Comparison of ENCODE assay signal across 11 cellular contexts in the genomic region with DNA sequence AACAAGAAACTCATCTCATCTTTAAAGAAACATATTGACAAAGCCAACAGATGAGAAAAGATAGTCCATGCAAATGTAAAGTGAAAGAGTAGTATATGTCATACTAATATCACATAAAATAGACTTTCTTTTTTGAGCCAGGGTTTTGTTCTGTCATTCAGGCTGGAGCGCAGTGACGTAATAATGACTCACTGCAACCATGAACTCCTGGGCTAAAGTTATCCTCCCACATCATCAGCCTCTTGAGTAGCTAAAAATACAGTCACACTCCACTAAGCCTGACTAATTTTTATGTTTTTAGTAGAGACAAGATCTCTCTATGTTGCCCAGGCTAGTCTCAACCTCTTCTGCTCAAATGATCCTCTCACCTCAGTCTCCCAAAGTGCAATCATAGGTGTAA. TPM values are rescaled to one million over a fixed set of nuclear protein-coding genes. Genes with fewer than 3 reads are reported as not detected.
DNase-seq lines count a peak whose midpoint lies in the region; ATAC-seq, FAIRE-seq and TF ChIP-seq lines count a peak whose summit lies in the region.
"Had no signal": no experiment of that assay in that cellular context is flagged by ENCODE, and none has a peak within 500 bp of the region (broad histone marks: within the 10 kb centered on the region; RNA-seq: fewer than 3 reads in every experiment).

No MANE protein-coding gene starts in this region.

- H4K20me1 ChIP-seq in SK-N-SH (ENCODE audit: insufficient read depth) = no peaks in the 10 kb centered on the region

- H3K9me3 ChIP-seq in SK-N-SH = no peaks in the 10 kb centered on the region
- H3K9me3 ChIP-seq: mucosa of descending colon had no signal

- H3K4me1 ChIP-seq in SK-N-SH (ENCODE audit: control insufficient read depth in 1 of 2, insufficient read depth in 2 of 2, low read depth in 1 of 2, low read length in 1 of 2) = no peaks in the 10 kb centered on the region; a peak in 1 of 4 replicates

- POLR2A ChIA-PET in AG04449 (lab: Yijun Ruan, JAX) = no interaction called here
- POLR2A ChIA-PET in SK-N-SH (lab: Yijun Ruan, JAX) = no interaction called here

- H3K27me3 ChIP-seq in SK-N-SH (ENCODE audit: insufficient read depth) = no peaks in the 10 kb centered on the region

- no peak overlapping the region for H3K4me3 ChIP-seq in AG04449 (ENCODE audit: low read depth, low read length)
- H3K4me3 ChIP-seq in SK-N-SH (ENCODE audit: low read depth in 2 of 2, low read length in 1 of 2) = no peak overlapping the region
- H3K4me3 ChIP-seq: mucosa of descending colon had no signal

- H3K9me3 Mint-ChIP-seq in osteocyte (ENCODE audit: unreplicated experiment) = peaks cover 25% of the 10 kb centered on the region

- H3K27ac Mint-ChIP-seq in osteocyte (ENCODE audit: unreplicated experiment) = no peak overlapping the region

- no peak overlapping the region for H3K27ac ChIP-seq in SK-N-SH (ENCODE audit: low read depth in 2 of 2, low read length in 1 of 2)

- no peaks in the 10 kb centered on the region for H3K79me2 ChIP-seq in SK-N-SH (ENCODE audit: insufficient read depth)

- H3K4me2 ChIP-seq in SK-N-SH = no peak overlapping the region

- peaks cover 5% of the 10 kb centered on the region for H3F3A ChIP-seq in SK-N-SH (replicated peaks; ENCODE audit: insufficient read depth)

- no peak overlapping the region for H3K9ac ChIP-seq in SK-N-SH

- DNase-seq in AG04449 (ENCODE audit: low read depth, low spot score) (peak; percentile 31), SK-N-SH (no peak), fibroblast of the conjunctiva (ENCODE audit: low read depth) (peak; percentile 47), D721Med (ENCODE audit: insufficient read length, low spot score) (no peak), osteocyte (ENCODE audit: extremely low spot score, unreplicated experiment) (no peak), DMS153 (lab: John Stamatoyannopoulos, UW) (no peak)
- DNase-seq: mucosa of descending colon, NCI-H524 treated with DMSO at 0.1 percent for 48 hours had no signal

- CTCF ChIA-PET in AG04449 (lab: Yijun Ruan, JAX) = no interaction called here
- CTCF ChIA-PET in SK-N-SH (lab: Yijun Ruan, JAX) = no interaction called here

- H3K27me3 Mint-ChIP-seq in osteocyte (ENCODE audit: unreplicated experiment) = no peaks in the 10 kb centered on the region
- H3K27me3 Mint-ChIP-seq: central memory CD8-positive, alpha-beta T cell had no signal

- WGBS in SK-N-SH (ENCODE audit: low lambda C conversion rate) = 14% methylated on average over 2 of the region's 2 CpGs

- peaks cover 12% of the 10 kb centered on the region for H3K4me1 Mint-ChIP-seq in osteocyte (ENCODE audit: unreplicated experiment)
- H3K4me1 Mint-ChIP-seq: central memory CD8-positive, alpha-beta T cell had no signal

- H3K36me3 Mint-ChIP-seq in osteocyte (ENCODE audit: unreplicated experiment) = peaks cover 3% of the 10 kb centered on the region

- no peak for TF ChIP-seq RAD21 in SK-N-SH (IDR thresholded peaks at IDR 0.05; ENCODE audit: low read length)

- no peaks in the 10 kb centered on the region for H3K36me3 ChIP-seq in SK-N-SH (replicated peaks in 1 of 2; ENCODE audit: control insufficient read depth in 1 of 2, insufficient read depth in 2 of 2, low read length in 1 of 2)

- no peak overlapping the region for H2AFZ ChIP-seq in SK-N-SH (ENCODE audit: low read depth)

- no peaks in the 10 kb centered on the region for H3K9me2 ChIP-seq in SK-N-SH

- peak; percentile 34 for ATAC-seq in HG02623 (IDR thresholded peaks at IDR 0.05; ENCODE audit: unreplicated experiment)
- ATAC-seq in GM21619 (IDR thresholded peaks at IDR 0.05; ENCODE audit: unreplicated experiment) = no peak
- ATAC-seq: mucosa of descending colon had no signal

- no peak for FAIRE-seq in D721Med (lab: Jason Lieb, UNC)

- TF ChIP-seq CTCF in AG04449 (IDR thresholded peaks at IDR 0.05; ENCODE audit: insufficient read depth, low read length, missing control alignments) (no peak), SK-N-SH (IDR thresholded peaks at IDR 0.05) (no peak), D721Med (IDR thresholded peaks at IDR 0.05; ENCODE audit: insufficient read depth, missing control alignments) (no peak), osteocyte (IDR thresholded peaks at IDR 0.05) (no peak)

- no peak overlapping the region for H3K4me3 Mint-ChIP-seq in osteocyte (ENCODE audit: unreplicated experiment)
- H3K4me3 Mint-ChIP-seq: central memory CD8-positive, alpha-beta T cell had no signal

- no peak for TF ChIP-seq EP300 in SK-N-SH (IDR thresholded peaks at IDR 0.05; ENCODE audit: borderline replicate concordance in 1 of 2, low read depth in 1 of 2, low read length in 1 of 2)

TF ChIP-seq in SK-N-SH, 30 proteins besides CTCF, POLR2A, EP300 and RAD21:
- peak; percentile 36 for TF ChIP-seq JUND (IDR thresholded peaks at IDR 0.05)
- peak; percentile 66; the same call in 1 of the 2 replicates for TF ChIP-seq FOSL2 (IDR thresholded peaks at IDR 0.05; ENCODE audit: borderline replicate concordance, low read depth)
- peak; percentile 36; the same call in 1 of the 2 replicates for TF ChIP-seq MEF2A (IDR thresholded peaks at IDR 0.05; ENCODE audit: borderline replicate concordance, low read depth)
- no peak for TF ChIP-seq POLR2AphosphoS5 (IDR thresholded peaks at IDR 0.05; ENCODE audit: low read depth, low read length)

RNA-seq across cellular contexts. Expression of a gene that starts 51.8 kb away (rescaled TPM):
- 2.4 and 3.0 TPM in 2 replicates for polyA plus RNA-seq in SK-N-SH (2012; rRNA removed)
- polyA plus RNA-seq in SK-N-SH (2012; cell fraction: cytosol; rRNA removed) = 3.7 and 4.1 TPM in 2 replicates
- polyA plus RNA-seq in SK-N-SH (2012; cell fraction: nucleus; rRNA removed) = 0.48 and 1.8 TPM in 2 replicates
- 5.6 and 5.9 TPM in 2 replicates for total RNA-seq in osteocyte

Comparison
In these comparisons a context has a peak if more than half of its experiments do, and no peak if none do; other contexts are left out.
1. DNase-seq: peak in AG04449 (single experiment) and fibroblast of the conjunctiva (single experiment); none in SK-N-SH (single experiment), D721Med (single experiment), osteocyte (single experiment) and DMS153 (single experiment).